Comparison of ENCODE assay signal across 1 cellular context in the genomic region with DNA sequence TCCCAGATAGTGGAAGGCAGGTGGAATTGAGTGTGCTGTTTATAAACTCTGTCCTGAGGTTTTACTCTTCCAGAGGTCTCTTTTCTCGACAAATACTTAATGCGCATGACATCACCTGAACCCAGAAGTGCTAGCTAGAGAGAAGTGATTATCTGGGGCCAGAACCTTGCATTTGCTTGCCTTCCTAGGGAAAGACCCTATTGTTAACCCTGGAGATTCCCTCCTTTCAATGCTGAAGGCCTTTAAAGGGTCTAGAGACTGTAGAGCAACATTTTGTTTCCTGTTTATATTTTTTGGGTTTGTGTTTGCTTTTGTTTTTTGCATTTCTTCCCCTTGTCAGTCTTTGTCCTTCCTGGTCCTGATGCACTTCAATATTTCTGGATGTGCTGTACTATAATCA.
TF ChIP-seq lines count a peak whose summit lies in the region.

No MANE protein-coding gene starts in this region.

TF ChIP-seq in HepG2, 621 proteins besides CTCF, POLR2A, EP300 and RAD21:
- TF ChIP-seq ZFP36 (IDR thresholded peaks at IDR 0.05; ENCODE audit: borderline replicate concordance, low read depth, low read length, partially characterized antibody), result no peak
- no peak for TF ChIP-seq HOXA9 (CRISPR knock-in tag; IDR thresholded peaks at IDR 0.05; ENCODE audit: borderline replicate concordance)
- no peak for TF ChIP-seq ATM (IDR thresholded peaks at IDR 0.05; ENCODE audit: borderline replicate concordance)
- TF ChIP-seq TP53 (CRISPR knock-in tag; conservative IDR thresholded peaks at IDR 0.05), result no peak
- TF ChIP-seq PRPF4 (IDR thresholded peaks at IDR 0.05; ENCODE audit: low read depth, low read length, poor library complexity, severe bottlenecking), result no peak
- TF ChIP-seq ZNF772 (CRISPR knock-in tag; IDR thresholded peaks at IDR 0.05), result no peak
- no peak for TF ChIP-seq ZNF317 (CRISPR knock-in tag; IDR thresholded peaks at IDR 0.05)
- no peak for TF ChIP-seq HNRNPH1 (optimal IDR thresholded peaks at IDR 0.05; ENCODE audit: low read depth, low read length)
- TF ChIP-seq ZBTB42 (CRISPR knock-in tag; IDR thresholded peaks at IDR 0.05), result no peak
- TF ChIP-seq CBX2 (IDR thresholded peaks at IDR 0.05; ENCODE audit: low read depth, low read length), result no peak
- TF ChIP-seq CBX2 (CRISPR knock-in tag; IDR thresholded peaks at IDR 0.05; ENCODE audit: low read depth), result no peak
- no peak for TF ChIP-seq PHF5A (CRISPR knock-in tag; IDR thresholded peaks at IDR 0.05; ENCODE audit: low read depth, unreplicated experiment)
- TF ChIP-seq, protein P1, sequence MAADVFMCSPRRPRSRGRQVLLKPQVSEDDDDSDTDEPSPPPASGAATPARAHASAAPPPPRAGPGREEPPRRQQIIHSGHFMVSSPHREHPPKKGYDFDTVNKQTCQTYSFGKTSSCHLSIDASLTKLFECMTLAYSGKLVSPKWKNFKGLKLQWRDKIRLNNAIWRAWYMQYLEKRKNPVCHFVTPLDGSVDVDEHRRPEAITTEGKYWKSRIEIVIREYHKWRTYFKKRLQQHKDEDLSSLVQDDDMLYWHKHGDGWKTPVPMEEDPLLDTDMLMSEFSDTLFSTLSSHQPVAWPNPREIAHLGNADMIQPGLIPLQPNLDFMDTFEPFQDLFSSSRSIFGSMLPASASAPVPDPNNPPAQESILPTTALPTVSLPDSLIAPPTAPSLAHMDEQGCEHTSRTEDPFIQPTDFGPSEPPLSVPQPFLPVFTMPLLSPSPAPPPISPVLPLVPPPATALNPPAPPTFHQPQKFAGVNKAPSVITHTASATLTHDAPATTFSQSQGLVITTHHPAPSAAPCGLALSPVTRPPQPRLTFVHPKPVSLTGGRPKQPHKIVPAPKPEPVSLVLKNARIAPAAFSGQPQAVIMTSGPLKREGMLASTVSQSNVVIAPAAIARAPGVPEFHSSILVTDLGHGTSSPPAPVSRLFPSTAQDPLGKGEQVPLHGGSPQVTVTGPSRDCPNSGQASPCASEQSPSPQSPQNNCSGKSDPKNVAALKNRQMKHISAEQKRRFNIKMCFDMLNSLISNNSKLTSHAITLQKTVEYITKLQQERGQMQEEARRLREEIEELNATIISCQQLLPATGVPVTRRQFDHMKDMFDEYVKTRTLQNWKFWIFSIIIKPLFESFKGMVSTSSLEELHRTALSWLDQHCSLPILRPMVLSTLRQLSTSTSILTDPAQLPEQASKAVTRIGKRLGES (CRISPR knock-in tag; IDR thresholded peaks at IDR 0.05; ENCODE audit: borderline replicate concordance), result no peak
- TF ChIP-seq ZNF674 (CRISPR knock-in tag; IDR thresholded peaks at IDR 0.05; ENCODE audit: low read depth), result no peak
- no peak for TF ChIP-seq ZNF10 (CRISPR knock-in tag; IDR thresholded peaks at IDR 0.05; ENCODE audit: borderline replicate concordance, low read depth)
- no peak for TF ChIP-seq RXRB (CRISPR knock-in tag; IDR thresholded peaks at IDR 0.05; ENCODE audit: borderline replicate concordance)
- no peak for TF ChIP-seq ZIK1 (CRISPR knock-in tag; IDR thresholded peaks at IDR 0.05; ENCODE audit: borderline replicate concordance, low read depth)
- TF ChIP-seq PHF21A (CRISPR knock-in tag; IDR thresholded peaks at IDR 0.05), result no peak
TF ChIP-seq in HepG2: peak in this region for 0.
